In genomic region chr16:25256821-25257503, GRCh38 we compare ENCODE assay signal across 8 cellular contexts. TPM values are rescaled to one million over a fixed set of nuclear protein-coding genes. Genes with fewer than 3 reads are reported as not detected.
DNase-seq lines count a peak whose midpoint lies in the region; ATAC-seq, FAIRE-seq and TF ChIP-seq lines count a peak whose summit lies in the region.

No MANE protein-coding gene starts in this region.

- POLR2A ChIA-PET in AG04450 (lab: Yijun Ruan, JAX) (interaction anchor here (0.7 to 1.1 kb wide), 3 partner anchors 21 to 1947 kb away, joined by 3 to 4 read pairs (median 4); no protein-coding TSS in a partner anchor), activated B cell treated with CpG ODN at 0.5 μM for 24 hours (lab: Charles Lee) (interaction anchor here (0.6 to 1.3 kb wide), 2 partner anchors 222 to 277 kb away, joined by 3 to 7 read pairs; no protein-coding TSS in a partner anchor)

- no peak for FAIRE-seq in HTR-8/SVneo (lab: Jason Lieb, UNC)

- H3K4me1 Mint-ChIP-seq in activated B cell treated with CpG ODN at 0.5 μM for 24 hours (peaks cover 46% of the 10 kb centered on the region), progenitor cell of endocrine pancreas (ENCODE audit: low read depth) (peaks cover 25% of the 10 kb centered on the region)

- no peaks in the 10 kb centered on the region for H3K9me3 Mint-ChIP-seq in activated B cell treated with CpG ODN at 0.5 μM for 24 hours
- no peaks in the 10 kb centered on the region for H3K9me3 Mint-ChIP-seq in progenitor cell of endocrine pancreas (ENCODE audit: low read depth)

- no peaks in the 10 kb centered on the region for H3K27me3 ChIP-seq in AG04450 (ENCODE audit: control insufficient read depth, insufficient read depth, low read length)

- TF ChIP-seq CTCF in AG04450 (IDR thresholded peaks at IDR 0.05; ENCODE audit: low read depth, low read length), result 0 out of 2 replicates have a peak, but pooled peaks have one; percentile 12
- TF ChIP-seq CTCF in GM12875 (IDR thresholded peaks at IDR 0.05; ENCODE audit: borderline replicate concordance, insufficient read depth, low read depth, low read length), result 0 out of 2 replicates have a peak, but pooled peaks have one; percentile 7
- no peak for TF ChIP-seq CTCF in activated B cell treated with CpG ODN at 0.5 μM for 24 hours (IDR thresholded peaks at IDR 0.05)
- TF ChIP-seq CTCF in fibroblast of the aortic adventitia (IDR thresholded peaks at IDR 0.05; ENCODE audit: insufficient read depth, low read length), result peak; percentile 34
- TF ChIP-seq CTCF in progenitor cell of endocrine pancreas (IDR thresholded peaks at IDR 0.05; ENCODE audit: unreplicated experiment), result peak; percentile 33

- no peak for ATAC-seq in activated B cell treated with CpG ODN at 0.5 μM for 24 hours (ENCODE audit: low read depth)
- ATAC-seq in GM21360 (IDR thresholded peaks at IDR 0.05; ENCODE audit: unreplicated experiment), result no peak
- ATAC-seq in GM21717 (IDR thresholded peaks at IDR 0.05; ENCODE audit: unreplicated experiment), result no peak

- no peaks in the 10 kb centered on the region for H3K27me3 Mint-ChIP-seq in activated B cell treated with CpG ODN at 0.5 μM for 24 hours
- H3K27me3 Mint-ChIP-seq in progenitor cell of endocrine pancreas, result no peaks in the 10 kb centered on the region

- intact Hi-C loops in activated B cell treated with CpG ODN at 0.5 μM for 24 hours (cut with micrococcal nuclease), result loop anchor here (1.0 to 2.0 kb wide), 3 partner anchors 146 to 718 kb away; partner anchors contain the start of genes LCMT1, RBBP6 and TNRC6A

- DNase-seq in AG04450 (ENCODE audit: low read depth, low spot score) (no peak), HTR-8/SVneo (ENCODE audit: insufficient read length, low spot score) (peak; percentile 17), activated B cell treated with CpG ODN at 0.5 μM for 24 hours (no peak), fibroblast of the aortic adventitia (ENCODE audit: low read depth) (peak; percentile 16), progenitor cell of endocrine pancreas (ENCODE audit: low spot score, unreplicated experiment) (peak; percentile 13)

- H3K9me3 ChIP-seq in AG04450 (ENCODE audit: control insufficient read depth, insufficient read depth, low read length), result no peaks in the 10 kb centered on the region

- peak overlapping the region; percentile 39 for H3K27ac ChIP-seq in AG04450 (ENCODE audit: low read depth, low read length)

- H3K4me3 Mint-ChIP-seq in activated B cell treated with CpG ODN at 0.5 μM for 24 hours (peak overlapping the region; percentile 95), progenitor cell of endocrine pancreas (ENCODE audit: low read depth) (peak overlapping the region; percentile 77)

- H3K36me3 Mint-ChIP-seq in activated B cell treated with CpG ODN at 0.5 μM for 24 hours (ENCODE audit: low read depth), result peaks cover 26% of the 10 kb centered on the region
- H3K36me3 Mint-ChIP-seq in progenitor cell of endocrine pancreas (ENCODE audit: insufficient read depth), result peaks cover 8% of the 10 kb centered on the region

- H3K27ac Mint-ChIP-seq in activated B cell treated with CpG ODN at 0.5 μM for 24 hours (peak overlapping the region; percentile 87), progenitor cell of endocrine pancreas (peak overlapping the region; percentile 93)

- CTCF ChIA-PET in AG04450 (lab: Charles Lee) (interaction anchor here (0.5 to 1.6 kb wide), 4 partner anchors 9 to 32 kb away, joined by 3 to 7 read pairs (median 4); no protein-coding TSS in a partner anchor), activated B cell treated with CpG ODN at 0.5 μM for 24 hours (lab: Charles Lee) (no interaction called here)

- H3K4me3 ChIP-seq in AG04450 (ENCODE audit: low read depth, low read length) (peak overlapping the region; percentile 85), GM12875 (ENCODE audit: low read depth, low read length) (peak overlapping the region; percentile 92), fibroblast of the aortic adventitia (ENCODE audit: low read depth, low read length) (peak overlapping the region; percentile 81)

RNA-seq across cellular contexts. Expression of gene ZKSCAN2, which starts 0.7 kb away (rescaled TPM):
- 3.0 and 3.1 TPM in 2 replicates for polyA plus RNA-seq in AG04450 (2011; rRNA removed)
- polyA minus RNA-seq in AG04450 (2011; rRNA and poly(A)+ RNA removed), result 10.1 and 10.4 TPM in 2 replicates
- 8.3 and 10.3 TPM in 2 replicates for total RNA-seq in activated B cell treated with CpG ODN at 0.5 μM for 24 hours
- 5.6 and 7.3 TPM in 2 replicates for total RNA-seq in fibroblast of the aortic adventitia (ENCODE audit: low replicate concordance)
- 17.3 and 17.9 TPM in 2 replicates for total RNA-seq in progenitor cell of endocrine pancreas

RNA-seq across cellular contexts. Expression of gene AQP8, which starts 40.2 kb away (rescaled TPM):
- polyA plus RNA-seq in AG04450 (2011; rRNA removed), result not detected in 2 replicates
- polyA minus RNA-seq in AG04450 (2011; rRNA and poly(A)+ RNA removed), result not detected in 2 replicates
- total RNA-seq in activated B cell treated with CpG ODN at 0.5 μM for 24 hours, result not detected in 2 replicates
- total RNA-seq in fibroblast of the aortic adventitia (ENCODE audit: low replicate concordance), result not detected in 2 replicates
- 0.31 TPM in 1 of 2 replicates, not detected in the other for total RNA-seq in progenitor cell of endocrine pancreas

Comparison
In these comparisons a context has a peak if more than half of its experiments do, and no peak if none do; other contexts are left out.
1. DNase-seq: peak in HTR-8/SVneo (single experiment), fibroblast of the aortic adventitia (single experiment) and progenitor cell of endocrine pancreas (single experiment); none in AG04450 (single experiment) and activated B cell treated with CpG ODN at 0.5 μM for 24 hours (single experiment).
2. Peak in every context shown above with its lines, with median percentiles within 50 percentile points of each other: H3K4me3 ChIP-seq.